16 cellular contexts compared by ENCODE assay signal in the genomic region with DNA sequence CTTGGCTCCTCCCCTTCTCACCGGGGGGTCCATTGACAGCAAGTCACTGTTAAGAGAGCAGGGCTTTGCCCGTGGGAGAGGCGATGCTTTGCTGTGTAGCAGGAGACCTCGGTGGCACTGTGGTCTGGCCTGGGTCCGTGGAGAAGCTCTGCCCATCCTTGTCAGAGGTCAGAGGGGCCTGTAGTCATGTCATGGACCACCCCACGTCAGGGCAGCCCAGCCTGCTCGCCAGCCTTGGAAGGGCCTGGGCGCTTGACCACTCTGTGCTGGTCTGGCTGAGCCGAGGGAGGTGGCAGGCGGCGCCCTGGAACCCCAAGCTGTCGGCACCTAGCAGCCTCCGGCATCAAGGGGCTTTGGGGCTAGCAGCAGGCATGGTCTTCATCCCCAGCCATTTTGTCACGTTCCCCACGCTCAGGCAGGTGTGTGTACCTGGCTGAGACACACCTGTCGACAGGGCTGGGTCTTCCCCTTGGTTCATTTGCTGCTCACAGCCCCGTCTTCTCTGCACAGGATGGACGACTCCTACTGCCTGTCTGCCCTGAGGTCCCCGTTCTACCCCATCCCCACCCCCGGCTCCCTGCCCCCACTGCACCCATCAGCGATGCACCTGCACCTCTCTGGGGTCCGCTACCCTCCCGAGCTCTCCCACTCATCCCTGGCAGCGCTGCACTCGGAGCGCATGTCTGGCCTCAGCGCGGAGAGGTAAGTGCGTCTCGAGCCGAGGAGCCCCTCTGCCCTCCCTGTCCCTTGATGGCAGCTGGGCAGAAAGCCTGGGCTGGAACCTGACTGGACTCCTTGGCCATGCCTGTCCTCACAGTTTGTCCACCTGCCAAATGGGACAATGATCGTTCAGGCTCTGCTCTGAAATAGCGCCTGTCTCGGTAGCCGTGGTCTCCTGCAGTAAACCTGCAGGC.
"Had no signal": no experiment of that assay in that cellular context is flagged by ENCODE, and none has a peak within 500 bp of the region (broad histone marks: within the 10 kb centered on the region; RNA-seq: fewer than 3 reads in every experiment).

No MANE protein-coding gene starts in this region.

- H3K4me3 ChIP-seq: coronary artery, gastroesophageal sphincter, heart left ventricle, neural progenitor cell, prostate gland, testis, uterus had no signal

- H3K36me3 ChIP-seq: neural progenitor cell, uterus had no signal

- H2AFZ ChIP-seq: neural progenitor cell had no signal

- H3K4me2 ChIP-seq: neural progenitor cell had no signal

- ATAC-seq: activated CD4-positive, CD25-positive, alpha-beta regulatory T cell treated with anti-CD3 and anti-CD28 coated beads, Interleukin-2, amount 50 U/mL, for 24 hours; activated naive CD4-positive, alpha-beta T cell treated with anti-CD3 and anti-CD28 coated beads, Interleukin-2, amount 50 U/mL, for 72 hours; gastroesophageal sphincter; heart left ventricle; naive thymus-derived CD4-positive, alpha-beta T cell; stimulated activated memory B cell treated with anti-CD40 and anti-IgM and Interleukin-4, amounts not matched to agents 10 μg/mL and 1 μg/mL and 100 μg/mL, for 72 hours had no signal

- H3K9me3 Mint-ChIP-seq: activated naive CD4-positive, alpha-beta T cell treated with anti-CD3 and anti-CD28 coated beads, Interleukin-2, amount 50 U/mL, for 72 hours; naive thymus-derived CD4-positive, alpha-beta T cell; neural progenitor cell; stimulated activated memory B cell treated with anti-CD40 and anti-IgM and Interleukin-4, amounts not matched to agents 10 μg/mL and 1 μg/mL and 100 μg/mL, for 72 hours had no signal

- H3K27ac ChIP-seq: coronary artery, gastroesophageal sphincter, heart left ventricle, neural progenitor cell, prostate gland, testis, uterus had no signal

- H3K36me3 Mint-ChIP-seq: activated naive CD4-positive, alpha-beta T cell treated with anti-CD3 and anti-CD28 coated beads, Interleukin-2, amount 50 U/mL, for 72 hours had no signal

- H3K27me3 ChIP-seq: gastroesophageal sphincter, heart left ventricle, neural progenitor cell, testis, uterus had no signal

- H3K27me3 Mint-ChIP-seq: naive thymus-derived CD4-positive, alpha-beta T cell; stimulated activated memory B cell treated with anti-CD40 and anti-IgM and Interleukin-4, amounts not matched to agents 10 μg/mL and 1 μg/mL and 100 μg/mL, for 72 hours had no signal

- DNase-seq: activated CD4-positive, alpha-beta T cell treated with anti-CD3 and anti-CD28 coated beads, Interleukin-2, amount 50 U/mL, for 1 hour; activated T-cell treated with anti-CD3 and anti-CD28 coated beads, Interleukin-2, amount 50 U/mL, for 1 hour; aorta; naive thymus-derived CD4-positive, alpha-beta T cell; stimulated activated CD4-positive, alpha-beta T cell treated with anti-CD3 and anti-CD28 coated beads, Interleukin-1b, Interleukin-23, amount 100 ng/mL, for 48 hours; testis; trophoblast cell; uterus had no signal

- H3K4me3 Mint-ChIP-seq: naive thymus-derived CD4-positive, alpha-beta T cell; neural progenitor cell; stimulated activated memory B cell treated with anti-CD40 and anti-IgM and Interleukin-4, amounts not matched to agents 10 μg/mL and 1 μg/mL and 100 μg/mL, for 72 hours had no signal

- H3K27ac Mint-ChIP-seq: activated naive CD4-positive, alpha-beta T cell treated with anti-CD3 and anti-CD28 coated beads, Interleukin-2, amount 50 U/mL, for 72 hours; neural progenitor cell; stimulated activated memory B cell treated with anti-CD40 and anti-IgM and Interleukin-4, amounts not matched to agents 10 μg/mL and 1 μg/mL and 100 μg/mL, for 72 hours had no signal

- H3K9ac ChIP-seq: neural progenitor cell had no signal

- H3K9me3 ChIP-seq: gastroesophageal sphincter, heart left ventricle, prostate gland, testis, uterus had no signal
